ENCODE assay signal across 18 cellular contexts in genomic region chr3:126714296-126714900, GRCh38. TPM values are rescaled to one million over a fixed set of nuclear protein-coding genes. Genes with fewer than 3 reads are reported as not detected.
DNase-seq lines count a peak whose midpoint lies in the region; TF ChIP-seq lines count a peak whose summit lies in the region.
"Had no signal": no experiment of that assay in that cellular context is flagged by ENCODE, and none has a peak within 500 bp of the region (broad histone marks: within the 10 kb centered on the region; RNA-seq: fewer than 3 reads in every experiment).

No MANE protein-coding gene starts in this region.

- H3K27ac ChIP-seq in coronary artery, result no peak overlapping the region
- no peak overlapping the region for H3K27ac ChIP-seq in neuronal stem cell (replicated peaks; ENCODE audit: low read length)
- H3K27ac ChIP-seq: BLaER1, HL-60, KMS-11, SJCRH30 had no signal

- H3K4me3 ChIP-seq in coronary artery (no peak overlapping the region), neuronal stem cell (ENCODE audit: low read length in 2 of 2) (no peak overlapping the region)
- H3K4me3 ChIP-seq: BLaER1, SJCRH30 had no signal

- no peak overlapping the region for H2BK12ac ChIP-seq in neuronal stem cell (ENCODE audit: low read length)

- no peak overlapping the region for H4K91ac ChIP-seq in neuronal stem cell (ENCODE audit: low read depth, low read length, poor library complexity)

- H3K4ac ChIP-seq in neuronal stem cell (ENCODE audit: low read length), result no peak overlapping the region

- peak; percentile 84 for DNase-seq in DMS 273 (lab: John Stamatoyannopoulos, UW; ENCODE audit: unreplicated experiment)
- DNase-seq in NCI-H2171 treated with DMSO at 0.1 percent for 48 hours (lab: John Stamatoyannopoulos, UW), result peak; percentile 95
- DNase-seq in coronary artery (ENCODE audit: low spot score), result peak; percentile 65
- DNase-seq in neuronal stem cell (ENCODE audit: low spot score), result no peak
- DNase-seq in T-helper 9 cell, result no peak
- DNase-seq in occipital lobe (lab: John Stamatoyannopoulos, UW), result no peak
- no peak for DNase-seq in NCI-H446 treated with DMSO at 0.1 percent for 48 hours (lab: John Stamatoyannopoulos, UW)
- DNase-seq: Calu3; CD4-positive, alpha-beta memory T cell; MV-4-11; NCI-H1417; NCI-H187; NCI-H345; NCI-H69; SJCRH30 had no signal

- H3K36me3 ChIP-seq in neuronal stem cell (replicated peaks in 1 of 2; ENCODE audit: control insufficient read depth in 2 of 2, insufficient read depth in 2 of 2, low read length in 2 of 2), result no peaks in the 10 kb centered on the region
- H3K36me3 ChIP-seq: BLaER1, SJCRH30 had no signal

- no peaks in the 10 kb centered on the region for H3K27me3 ChIP-seq in neuronal stem cell (ENCODE audit: control insufficient read depth in 3 of 3, insufficient read depth in 3 of 3, low read depth in 1 of 3, low read length in 3 of 3)
- H3K27me3 ChIP-seq: BLaER1, SJCRH30 had no signal

- TF ChIP-seq CTCF in coronary artery (IDR thresholded peaks at IDR 0.05), result no peak

- H3K23ac ChIP-seq in neuronal stem cell (ENCODE audit: low read depth, low read length, poor library complexity), result no peak overlapping the region

- no peak overlapping the region for H2AFZ ChIP-seq in neuronal stem cell (ENCODE audit: low read length)

- H3K4me2 ChIP-seq in neuronal stem cell (ENCODE audit: insufficient read depth, low read length, poor library complexity, severe bottlenecking), result no peak overlapping the region
- H3K4me2 ChIP-seq: BLaER1, KMS-11 had no signal

- H2BK15ac ChIP-seq in neuronal stem cell (ENCODE audit: low read length), result no peak overlapping the region

- no peak overlapping the region for H2AK5ac ChIP-seq in neuronal stem cell (ENCODE audit: low read depth, low read length)

- no peak overlapping the region for H3K9ac ChIP-seq in neuronal stem cell (ENCODE audit: low read depth, low read length, poor library complexity)
- H3K9ac ChIP-seq: BLaER1, KMS-11 had no signal

- H3K9me3 ChIP-seq in neuronal stem cell (replicated peaks in 1 of 2; ENCODE audit: control insufficient read depth in 2 of 2, insufficient read depth in 1 of 2, low read depth in 1 of 2, low read length in 2 of 2), result no peaks in the 10 kb centered on the region
- H3K9me3 ChIP-seq: BLaER1 had no signal

- H3K4me1 ChIP-seq in neuronal stem cell (ENCODE audit: control insufficient read depth in 2 of 2, insufficient read depth in 1 of 2, low read depth in 1 of 2, low read length in 2 of 2), result peaks cover 2 to 6% of the 10 kb centered on the region in 2 donors
- H3K4me1 ChIP-seq: SJCRH30 had no signal

- H2BK120ac ChIP-seq in neuronal stem cell (ENCODE audit: low read depth, low read length), result no peak overlapping the region

- H3K79me1 ChIP-seq in neuronal stem cell (ENCODE audit: low read depth, low read length), result peaks cover 5% of the 10 kb centered on the region

- no peak overlapping the region for H3K18ac ChIP-seq in neuronal stem cell (ENCODE audit: low read length)

- no peak overlapping the region for H3K14ac ChIP-seq in neuronal stem cell (ENCODE audit: low read length)

- peak overlapping the region; percentile 9 for H2BK5ac ChIP-seq in neuronal stem cell (ENCODE audit: low read length)

- H4K8ac ChIP-seq in neuronal stem cell (ENCODE audit: low read depth, low read length), result no peak overlapping the region

- WGBS in neuronal stem cell (ENCODE audit: extremely low coverage in 2 of 2, insufficient read length in 2 of 2, insufficient replicate concordance in 1 of 2), 2 donors, result no CpG with 5 or more reads among the region's 14 CpGs

RNA-seq across cellular contexts. Expression of gene CHCHD6, which starts 10.4 kb away (rescaled TPM):
- 38.4 TPM for polyA plus RNA-seq in neuronal stem cell (2013, experiment 1 of 2)
- polyA plus RNA-seq in neuronal stem cell (2013, experiment 2 of 2), result 38.2 TPM
- total RNA-seq in occipital lobe, result 28.2 TPM

RNA-seq across cellular contexts. Expression of gene TXNRD3, which starts 59.5 kb away (rescaled TPM):
- polyA plus RNA-seq in neuronal stem cell (2013, experiment 1 of 2), result 12.6 TPM
- polyA plus RNA-seq in neuronal stem cell (2013, experiment 2 of 2), result 12.6 TPM
- total RNA-seq in occipital lobe, result 15.3 TPM

Comparison
In these comparisons a context has a peak if more than half of its experiments do, and no peak if none do; other contexts are left out.
1. DNase-seq: peak in DMS 273 (single experiment), NCI-H2171 treated with DMSO at 0.1 percent for 48 hours (single experiment) and coronary artery (single experiment); none in neuronal stem cell (single experiment), T-helper 9 cell (single experiment), occipital lobe (single experiment) and NCI-H446 treated with DMSO at 0.1 percent for 48 hours (single experiment).